28 cellular contexts compared by ENCODE assay signal in the genomic region with DNA sequence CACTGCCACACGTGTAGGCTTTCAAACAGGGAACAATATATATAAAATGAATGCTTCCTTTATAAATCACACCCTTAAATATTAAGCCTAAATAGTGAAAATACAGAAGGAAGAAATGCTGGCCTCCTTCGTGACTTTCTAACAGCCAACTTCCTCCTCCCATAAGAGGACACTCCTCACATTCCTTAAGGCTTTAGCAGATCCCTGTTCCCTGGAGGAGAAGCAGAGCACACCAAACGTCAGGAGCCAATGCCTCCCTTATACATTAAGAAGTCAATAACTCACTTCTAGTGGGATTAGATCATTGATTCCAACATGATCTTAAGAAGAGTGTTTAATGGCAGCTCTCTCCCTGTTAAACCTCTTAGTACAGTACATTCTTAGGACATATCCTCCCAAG.
DNase-seq lines count a peak whose midpoint lies in the region; ATAC-seq and TF ChIP-seq lines count a peak whose summit lies in the region.
"Had no signal": no experiment of that assay in that cellular context is flagged by ENCODE, and none has a peak within 500 bp of the region (broad histone marks: within the 10 kb centered on the region; RNA-seq: fewer than 3 reads in every experiment).

No MANE protein-coding gene starts in this region.

- TF ChIP-seq POLR2A in breast epithelium (IDR thresholded peaks at IDR 0.05) = no peak

- in situ Hi-C loops in mammary epithelial cell (cut with MboI; ENCODE audit: low sequenced_read_pairs in 2 of 2) = loop anchor here (10.0 to 25.0 kb wide), 5 partner anchors 92 to 1400 kb away; no protein-coding TSS in a partner anchor

- H4K91ac ChIP-seq in mesenchymal stem cell (ENCODE audit: low read length) = no peak overlapping the region

- H2AFZ ChIP-seq in mammary epithelial cell (ENCODE audit: low read depth, low read length) = peak overlapping the region; percentile 51
- H2AFZ ChIP-seq in mesenchymal stem cell (ENCODE audit: low read depth, low read length) = no peak overlapping the region
- H2AFZ ChIP-seq in smooth muscle cell (ENCODE audit: low read depth) = peak overlapping the region; percentile 62

- no peak overlapping the region for H2BK5ac ChIP-seq in mesenchymal stem cell (ENCODE audit: low read depth, low read length, poor library complexity, severe bottlenecking)

- H3K27ac ChIP-seq in mammary epithelial cell (ENCODE audit: insufficient read depth, low read depth, low read length) (no peak overlapping the region), breast epithelium (no peak overlapping the region), WERI-Rb-1 (no peak overlapping the region), mesenchymal stem cell (ENCODE audit: low read length, poor library complexity, severe bottlenecking) (no peak overlapping the region), smooth muscle cell (ENCODE audit: low read depth) (no peak overlapping the region)
- H3K27ac ChIP-seq: ascending aorta, coronary artery, epithelial cell of prostate, testis had no signal

- no peak overlapping the region for H3K18ac ChIP-seq in mesenchymal stem cell (ENCODE audit: low read depth in 1 of 2, low read length in 2 of 2)

- H3K9ac ChIP-seq in mammary epithelial cell (ENCODE audit: insufficient read depth, low read length) (no peak overlapping the region), mesenchymal stem cell (ENCODE audit: low read length) (no peak overlapping the region), smooth muscle cell (ENCODE audit: low read depth) (no peak overlapping the region)

- H3K27me3 ChIP-seq in mammary epithelial cell (ENCODE audit: insufficient read depth, low read length) (peaks cover 3% of the 10 kb centered on the region), breast epithelium (peaks cover 0 to 9% of the 10 kb centered on the region in 2 donors), WERI-Rb-1 (ENCODE audit: insufficient read depth, low read depth, severe bottlenecking) (no peaks in the 10 kb centered on the region), mesenchymal stem cell (ENCODE audit: control insufficient read depth in 1 of 2, insufficient read depth in 1 of 2, low read length in 2 of 2) (no peaks in the 10 kb centered on the region), smooth muscle cell (ENCODE audit: low read depth) (no peaks in the 10 kb centered on the region)
- H3K27me3 ChIP-seq: ascending aorta, testis had no signal

- ATAC-seq in GM18867 (IDR thresholded peaks at IDR 0.05; ENCODE audit: unreplicated experiment) = no peak
- ATAC-seq in GM19035 (IDR thresholded peaks at IDR 0.05; ENCODE audit: unreplicated experiment) = no peak
- ATAC-seq: left lobe of liver; natural killer cell; stimulated activated naive CD8-positive, alpha-beta T cell treated with anti-CD3 and anti-CD28 coated beads, Interleukin-15, Interleukin-2, amounts not matched to agents 100 U/mL and 50 U/mL, for 24 hours had no signal

- H2BK120ac ChIP-seq in mesenchymal stem cell (ENCODE audit: low read depth, low read length) = no peak overlapping the region

- peak overlapping the region; percentile 25 for H3K4me2 ChIP-seq in mammary epithelial cell (ENCODE audit: insufficient read depth, low read depth, low read length)
- H3K4me2 ChIP-seq in mesenchymal stem cell (ENCODE audit: low read length, poor library complexity, severe bottlenecking) = no peak overlapping the region
- H3K4me2 ChIP-seq in smooth muscle cell = no peak overlapping the region

- DNase-seq in mammary epithelial cell = no peak
- DNase-seq in breast epithelium (ENCODE audit: low spot score in 2 of 2) = no peak
- peak; percentile 60 for DNase-seq in WERI-Rb-1
- DNase-seq in mesenchymal stem cell = peak; percentile 37
- no peak for DNase-seq in smooth muscle cell (lab: John Stamatoyannopoulos, UW; ENCODE audit: unreplicated experiment)
- no peak for DNase-seq in putamen (ENCODE audit: low spot score)
- DNase-seq: 8988T; activated CD4-positive, alpha-beta T cell treated with anti-CD3 and anti-CD28 coated beads, Interleukin-2, amount 10 ng/mL, durations not matched to agents 24 days and 14 days; activated naive CD8-positive, alpha-beta T cell treated with anti-CD3 and anti-CD28 coated beads for 36 hours; Calu3; DMS79; effector memory CD4-positive, alpha-beta T cell; H7; Karpas-422; midbrain; natural killer cell; NCI-H1436 treated with DMSO at 0.1 percent for 48 hours; NCI-H2081 treated with DMSO at 0.1 percent for 48 hours; NCI-H226; NCI-H526 treated with DMSO at 0.1 percent for 48 hours; stimulated activated naive CD8-positive, alpha-beta T cell treated with anti-CD3 and anti-CD28 coated beads, Interleukin-15, Interleukin-2, amounts not matched to agents 100 U/mL and 50 U/mL, for 24 hours; testis had no signal

- no peak overlapping the region for H3K14ac ChIP-seq in mesenchymal stem cell (ENCODE audit: low read length in 2 of 2)

- H3K4me1 ChIP-seq in mammary epithelial cell (ENCODE audit: insufficient read depth, low read length) (no peaks in the 10 kb centered on the region), breast epithelium (no peaks in the 10 kb centered on the region), mesenchymal stem cell (ENCODE audit: control insufficient read depth, insufficient read depth, low read depth, low read length) (no peaks in the 10 kb centered on the region), smooth muscle cell (ENCODE audit: low read depth) (no peaks in the 10 kb centered on the region)
- H3K4me1 ChIP-seq: ascending aorta, testis had no signal

- H3K4me3 ChIP-seq in mammary epithelial cell (replicated peaks in 1 of 3; ENCODE audit: insufficient read depth in 1 of 3, low read depth in 2 of 3, low read length in 3 of 3) = no peak overlapping the region
- H3K4me3 ChIP-seq in breast epithelium = no peak overlapping the region
- H3K4me3 ChIP-seq in WERI-Rb-1 (ENCODE audit: low read depth, low read length) = no peak overlapping the region
- H3K4me3 ChIP-seq in mesenchymal stem cell (ENCODE audit: insufficient read depth in 1 of 2, low read depth in 1 of 2, low read length in 2 of 2) = no peak overlapping the region
- H3K4me3 ChIP-seq in smooth muscle cell = no peak overlapping the region
- H3K4me3 ChIP-seq: ascending aorta, coronary artery, testis had no signal

- WGBS in mammary epithelial cell (ENCODE audit: low coverage, missing lambda C conversion rate) = 11% methylated on average over 3 of the region's 3 CpGs
- 0% methylated on average over 1 of the region's 3 CpGs for WGBS in mesenchymal stem cell
- WGBS in smooth muscle cell (ENCODE audit: low lambda C conversion rate) = 29% methylated on average over 3 of the region's 3 CpGs

- no peak overlapping the region for H4K8ac ChIP-seq in mesenchymal stem cell (ENCODE audit: low read length)

- TF ChIP-seq CTCF in mammary epithelial cell (conservative IDR thresholded peaks at IDR 0.05 in 1 of 2, IDR thresholded peaks at IDR 0.05 in 1 of 2; ENCODE audit: extremely low read depth in 1 of 2, insufficient read depth in 1 of 2, low read depth in 1 of 2, low read length in 2 of 2) (no peak), breast epithelium (IDR thresholded peaks at IDR 0.05) (no peak), WERI-Rb-1 (IDR thresholded peaks at IDR 0.05; ENCODE audit: low read depth, low read length) (no peak), smooth muscle cell (IDR thresholded peaks at IDR 0.05; ENCODE audit: borderline replicate concordance, insufficient read depth, poor library complexity, severe bottlenecking) (no peak)

- intact Hi-C loops in mammary epithelial cell (cut with micrococcal nuclease) = no loop called here
- intact Hi-C loops in breast epithelium (cut with DNase I; ENCODE audit: low total_unique reads) = no loop called here

- no peaks in the 10 kb centered on the region for H3F3A ChIP-seq in smooth muscle cell (ENCODE audit: low read depth)

- CTCF ChIA-PET in mammary epithelial cell (lab: Charles Lee; ENCODE audit: low non-redundant PET) = no interaction called here

- H2BK12ac ChIP-seq in mesenchymal stem cell (ENCODE audit: low read length in 2 of 2) = no peak overlapping the region

- no peaks in the 10 kb centered on the region for H3K36me3 ChIP-seq in mammary epithelial cell (ENCODE audit: insufficient read depth, low read length)
- H3K36me3 ChIP-seq in breast epithelium = no peaks in the 10 kb centered on the region
- no peaks in the 10 kb centered on the region for H3K36me3 ChIP-seq in WERI-Rb-1
- H3K36me3 ChIP-seq in mesenchymal stem cell (ENCODE audit: control insufficient read depth in 1 of 2, insufficient read depth in 2 of 2, low read depth in 1 of 2, low read length in 2 of 2) = no peaks in the 10 kb centered on the region
- no peaks in the 10 kb centered on the region for H3K36me3 ChIP-seq in smooth muscle cell (ENCODE audit: low read depth)
- H3K36me3 ChIP-seq: ascending aorta had no signal

- H2AK5ac ChIP-seq in mesenchymal stem cell (ENCODE audit: low read length, severe bottlenecking) = no peak overlapping the region

- H3K4ac ChIP-seq in mesenchymal stem cell (ENCODE audit: low read depth in 1 of 2, low read length in 2 of 2) = no peak overlapping the region

- H3K23ac ChIP-seq in mesenchymal stem cell (ENCODE audit: low read length in 2 of 2) = no peak overlapping the region

- no peaks in the 10 kb centered on the region for H4K20me1 ChIP-seq in mammary epithelial cell (ENCODE audit: insufficient read depth, low read length)
- H4K20me1 ChIP-seq in smooth muscle cell (ENCODE audit: low read depth) = no peaks in the 10 kb centered on the region

- no peak overlapping the region for H2BK15ac ChIP-seq in mesenchymal stem cell (ENCODE audit: low read depth, poor library complexity, severe bottlenecking)

- dilution Hi-C loops in mammary epithelial cell (cut with HindIII; ENCODE audit: low sequenced_read_pairs) = no loop called here

- H3K79me1 ChIP-seq in mesenchymal stem cell (replicated peaks; ENCODE audit: low read length, poor library complexity, severe bottlenecking) = no peaks in the 10 kb centered on the region

- H3K79me2 ChIP-seq in mammary epithelial cell (ENCODE audit: insufficient read depth, low read length) (no peaks in the 10 kb centered on the region), smooth muscle cell (ENCODE audit: low read depth) (no peaks in the 10 kb centered on the region)

- H3K9me3 ChIP-seq in mammary epithelial cell (replicated peaks; ENCODE audit: insufficient read depth, low read length) (no peaks in the 10 kb centered on the region), breast epithelium (no peaks in the 10 kb centered on the region), WERI-Rb-1 (ENCODE audit: severe bottlenecking) (no peaks in the 10 kb centered on the region), mesenchymal stem cell (ENCODE audit: control insufficient read depth, low read length) (no peaks in the 10 kb centered on the region), smooth muscle cell (replicated peaks; ENCODE audit: low read depth) (no peaks in the 10 kb centered on the region)
- H3K9me3 ChIP-seq: ascending aorta, testis had no signal

- no TSS peak for BruUV-seq in mammary epithelial cell (replicated peaks; lab: Mats Ljungman, UMichigan)

Comparison
In these comparisons a context has a peak if more than half of its experiments do, and no peak if none do; other contexts are left out.
1. DNase-seq: peak in WERI-Rb-1 (single experiment) and mesenchymal stem cell (single experiment); none in mammary epithelial cell (single experiment), breast epithelium (0 of 2), smooth muscle cell (single experiment) and putamen (single experiment).